In genomic region chr1:64136296-64136695, GRCh38 we compare ENCODE assay signal across 10 cellular contexts.
DNase-seq lines count a peak whose midpoint lies in the region; ATAC-seq and TF ChIP-seq lines count a peak whose summit lies in the region.
"Had no signal": no experiment of that assay in that cellular context is flagged by ENCODE, and none has a peak within 500 bp of the region (broad histone marks: within the 10 kb centered on the region; RNA-seq: fewer than 3 reads in every experiment).

No MANE protein-coding gene starts in this region.

- peak overlapping the region; percentile 87 for H2BK12ac ChIP-seq in mesenchymal stem cell (ENCODE audit: low read length in 2 of 2)
- H2BK12ac ChIP-seq in trophoblast cell (ENCODE audit: low read length): no peak overlapping the region

- ATAC-seq in GM23338: no peak
- ATAC-seq in RWPE2 (ENCODE audit: low read depth): no peak
- ATAC-seq in natural killer cell: no peak

- H2BK5ac ChIP-seq in mesenchymal stem cell (ENCODE audit: low read depth, low read length, poor library complexity, severe bottlenecking) (peak overlapping the region; percentile 22), trophoblast cell (ENCODE audit: low read depth, low read length, poor library complexity) (no peak overlapping the region)

- H3K4me1 Mint-ChIP-seq in GM23338: peaks cover 12% of the 10 kb centered on the region
- H3K4me1 Mint-ChIP-seq in natural killer cell: no peaks in the 10 kb centered on the region
- H3K4me1 Mint-ChIP-seq: CD4-positive, CD25-positive, alpha-beta regulatory T cell had no signal

- H3K36me3 Mint-ChIP-seq in GM23338 (ENCODE audit: low read depth): peaks cover 38% of the 10 kb centered on the region
- no peaks in the 10 kb centered on the region for H3K36me3 Mint-ChIP-seq in natural killer cell
- H3K36me3 Mint-ChIP-seq: CD4-positive, CD25-positive, alpha-beta regulatory T cell had no signal

- H3K79me2 ChIP-seq in GM23338 (replicated peaks; ENCODE audit: insufficient read depth): peaks cover 5% of the 10 kb centered on the region
- H3K79me2 ChIP-seq in trophoblast cell (ENCODE audit: control insufficient read depth, insufficient read depth, low read length, poor library complexity): no peaks in the 10 kb centered on the region

- peaks cover 21% of the 10 kb centered on the region; the same call in 1 of the 2 replicates for H3K36me3 ChIP-seq in GM23338 (ENCODE audit: insufficient read depth)
- H3K36me3 ChIP-seq in RWPE2 (ENCODE audit: low read depth): no peaks in the 10 kb centered on the region
- peaks cover 3 to 18% of the 10 kb centered on the region in 2 experiments for H3K36me3 ChIP-seq in mesenchymal stem cell (ENCODE audit: control insufficient read depth in 1 of 2, insufficient read depth in 2 of 2, low read depth in 1 of 2, low read length in 2 of 2)
- H3K36me3 ChIP-seq in trophoblast cell (ENCODE audit: control insufficient read depth in 1 of 2, insufficient read depth in 2 of 2, low read length in 2 of 2): peaks cover 2 to 3% of the 10 kb centered on the region in 2 experiments

- H3K4me1 ChIP-seq in GM23338 (ENCODE audit: insufficient read depth): no peaks in the 10 kb centered on the region
- H3K4me1 ChIP-seq in RWPE2 (ENCODE audit: insufficient read depth, poor library complexity, severe bottlenecking): peaks cover 26% of the 10 kb centered on the region
- peaks cover 10% of the 10 kb centered on the region for H3K4me1 ChIP-seq in mesenchymal stem cell (ENCODE audit: control insufficient read depth, insufficient read depth, low read depth, low read length)
- peaks cover 14 to 21% of the 10 kb centered on the region in 2 experiments for H3K4me1 ChIP-seq in trophoblast cell (ENCODE audit: control insufficient read depth in 1 of 2, insufficient read depth in 2 of 2, low read length in 2 of 2)

- H3K4ac ChIP-seq in mesenchymal stem cell (ENCODE audit: low read depth in 1 of 2, low read length in 2 of 2) (peak overlapping the region in 1 of 2 experiments; percentile 81), trophoblast cell (ENCODE audit: low read depth, low read length) (no peak overlapping the region)

- H4K8ac ChIP-seq in mesenchymal stem cell (ENCODE audit: low read length) (no peak overlapping the region), trophoblast cell (ENCODE audit: low read depth, low read length) (no peak overlapping the region)

- H4K12ac ChIP-seq in trophoblast cell (ENCODE audit: low read depth, low read length): no peak overlapping the region

- no peak overlapping the region for H4K91ac ChIP-seq in mesenchymal stem cell (ENCODE audit: low read length)
- H4K91ac ChIP-seq in trophoblast cell (ENCODE audit: low read depth, low read length): peak overlapping the region; percentile 58

- H3K4me2 ChIP-seq in GM23338 (no peak overlapping the region), mesenchymal stem cell (ENCODE audit: low read length, poor library complexity, severe bottlenecking) (no peak overlapping the region), trophoblast cell (ENCODE audit: low read length) (no peak overlapping the region)

- no peak overlapping the region for H3K4me3 Mint-ChIP-seq in GM23338
- H3K4me3 Mint-ChIP-seq in natural killer cell: no peak overlapping the region
- H3K4me3 Mint-ChIP-seq: B cell; CD4-positive, CD25-positive, alpha-beta regulatory T cell had no signal

- H3K23ac ChIP-seq in mesenchymal stem cell (ENCODE audit: low read length in 2 of 2) (no peak overlapping the region), trophoblast cell (ENCODE audit: low read length) (no peak overlapping the region)

- WGBS in mesenchymal stem cell: 85% methylated on average over 5 of the region's 5 CpGs
- WGBS in trophoblast cell (ENCODE audit: extremely low coverage, insufficient coverage, insufficient read length): no CpG with 5 or more reads among the region's 5 CpGs

- H2AFZ ChIP-seq in GM23338 (no peak overlapping the region), mesenchymal stem cell (ENCODE audit: low read depth, low read length) (no peak overlapping the region), trophoblast cell (ENCODE audit: insufficient read depth, low read length, poor library complexity) (no peak overlapping the region)

- H3F3A ChIP-seq in GM23338 (replicated peaks; ENCODE audit: low read depth): no peaks in the 10 kb centered on the region

- H3K9ac ChIP-seq in mesenchymal stem cell (ENCODE audit: low read length) (peak overlapping the region; percentile 64), trophoblast cell (ENCODE audit: low read length) (no peak overlapping the region)

- H3K14ac ChIP-seq in mesenchymal stem cell (ENCODE audit: low read length in 2 of 2): no peak overlapping the region
- peak overlapping the region; percentile 43 for H3K14ac ChIP-seq in trophoblast cell (ENCODE audit: low read length)

- H3K27ac Mint-ChIP-seq in GM23338: no peak overlapping the region
- no peak overlapping the region for H3K27ac Mint-ChIP-seq in natural killer cell
- H3K27ac Mint-ChIP-seq: B cell; CD4-positive, CD25-positive, alpha-beta regulatory T cell had no signal

- DNase-seq in GM23338 (ENCODE audit: low spot score) (no peak), RWPE2 (ENCODE audit: low spot score) (no peak), mesenchymal stem cell (no peak), trophoblast cell (no peak), natural killer cell (no peak), SHP77 treated with DMSO at 0.1 percent for 48 hours (lab: John Stamatoyannopoulos, UW) (no peak)
- no peak for DNase-seq in stimulated activated CD4-positive, alpha-beta T cell treated with anti-CD3 and anti-CD28 coated beads, Interleukin-4, amount 100 ng/mL, for 24 hours

- no peaks in the 10 kb centered on the region for H3K9me3 Mint-ChIP-seq in GM23338
- no peaks in the 10 kb centered on the region for H3K9me3 Mint-ChIP-seq in natural killer cell
- H3K9me3 Mint-ChIP-seq: CD4-positive, CD25-positive, alpha-beta regulatory T cell had no signal

- intact Hi-C loops in natural killer cell (cut with micrococcal nuclease): no loop called here

- H3K9me2 ChIP-seq in GM23338 (ENCODE audit: insufficient read depth): no peaks in the 10 kb centered on the region; the same call in 1 of the 2 replicates

- peak overlapping the region; percentile 98 for H2AK5ac ChIP-seq in mesenchymal stem cell (ENCODE audit: low read length, severe bottlenecking)
- H2AK5ac ChIP-seq in trophoblast cell (ENCODE audit: low read length): no peak overlapping the region

- peaks cover 10% of the 10 kb centered on the region for H3K27me3 Mint-ChIP-seq in GM23338 (ENCODE audit: insufficient read depth, low read depth, poor library complexity)
- peaks cover 5 to 17% of the 10 kb centered on the region in 2 donors for H3K27me3 Mint-ChIP-seq in natural killer cell (ENCODE audit: low read depth in 2 of 2)
- H3K27me3 Mint-ChIP-seq: CD4-positive, CD25-positive, alpha-beta regulatory T cell had no signal

- no peak overlapping the region for H2BK120ac ChIP-seq in mesenchymal stem cell (ENCODE audit: low read depth, low read length)
- peak overlapping the region; percentile 40 for H2BK120ac ChIP-seq in trophoblast cell (ENCODE audit: insufficient read depth, low read length, poor library complexity)

- no peaks in the 10 kb centered on the region for H3K27me3 ChIP-seq in GM23338 (ENCODE audit: insufficient read depth)
- H3K27me3 ChIP-seq in RWPE2 (ENCODE audit: insufficient read depth, poor library complexity, severe bottlenecking): no peaks in the 10 kb centered on the region
- no peaks in the 10 kb centered on the region for H3K27me3 ChIP-seq in mesenchymal stem cell (ENCODE audit: control insufficient read depth in 1 of 2, insufficient read depth in 1 of 2, low read length in 2 of 2)
- H3K27me3 ChIP-seq in trophoblast cell (ENCODE audit: insufficient read depth, low read length): no peaks in the 10 kb centered on the region

- peak overlapping the region; percentile 19 for H2BK15ac ChIP-seq in mesenchymal stem cell (ENCODE audit: low read depth, poor library complexity, severe bottlenecking)

- H3K4me3 ChIP-seq in GM23338: no peak overlapping the region
- no peak overlapping the region for H3K4me3 ChIP-seq in RWPE2 (ENCODE audit: severe bottlenecking)
- no peak overlapping the region for H3K4me3 ChIP-seq in mesenchymal stem cell (ENCODE audit: insufficient read depth in 1 of 2, low read depth in 1 of 2, low read length in 2 of 2)
- H3K4me3 ChIP-seq in trophoblast cell (ENCODE audit: low read depth, low read length): no peak overlapping the region
- H3K4me3 ChIP-seq: K562 had no signal

- H3K9me3 ChIP-seq in RWPE2 (ENCODE audit: severe bottlenecking): no peaks in the 10 kb centered on the region
- no peaks in the 10 kb centered on the region for H3K9me3 ChIP-seq in mesenchymal stem cell (ENCODE audit: control insufficient read depth, low read length)
- peaks cover 1% of the 10 kb centered on the region for H3K9me3 ChIP-seq in trophoblast cell (ENCODE audit: insufficient read depth, low read depth, low read length)

- H3K79me1 ChIP-seq in mesenchymal stem cell (replicated peaks; ENCODE audit: low read length, poor library complexity, severe bottlenecking) (peaks cover 1% of the 10 kb centered on the region), trophoblast cell (ENCODE audit: low read length) (peaks cover 18% of the 10 kb centered on the region)

- TF ChIP-seq CTCF in GM23338 (conservative IDR thresholded peaks at IDR 0.05; ENCODE audit: low read depth in 2 of 2) (no peak), RWPE2 (IDR thresholded peaks at IDR 0.05; ENCODE audit: poor library complexity, severe bottlenecking) (no peak), natural killer cell (IDR thresholded peaks at IDR 0.05) (no peak)

- H3K18ac ChIP-seq in mesenchymal stem cell (ENCODE audit: low read depth in 1 of 2, low read length in 2 of 2) (peak overlapping the region; percentile 12 to 81), trophoblast cell (ENCODE audit: low read length) (peak overlapping the region; percentile 16)

- H4K20me1 ChIP-seq in GM23338 (replicated peaks; ENCODE audit: insufficient read depth): peaks cover 4% of the 10 kb centered on the region; the same call in 1 of the 2 replicates

- H3K27ac ChIP-seq in GM23338 (ENCODE audit: low read depth) (peak overlapping the region; percentile 18; the same call in 1 of the 2 replicates), RWPE2 (ENCODE audit: poor library complexity, severe bottlenecking) (peak overlapping the region; percentile 85), mesenchymal stem cell (ENCODE audit: low read length, poor library complexity, severe bottlenecking) (peak overlapping the region; percentile 82), trophoblast cell (ENCODE audit: low read depth, low read length) (no peak overlapping the region)

TF ChIP-seq in GM23338, 12 proteins besides CTCF, POLR2A, EP300 and RAD21 (continues in another document):
- TF ChIP-seq JUNB (IDR thresholded peaks at IDR 0.05; ENCODE audit: unreplicated experiment) (no peak), CREB1 (CRISPR knock-in tag; IDR thresholded peaks at IDR 0.05; ENCODE audit: low read depth) (no peak), NANOG (IDR thresholded peaks at IDR 0.05; ENCODE audit: borderline replicate concordance) (no peak), POLR2AphosphoS5 (IDR thresholded peaks at IDR 0.05; ENCODE audit: low read depth) (no peak)
